Comparison of ENCODE assay signal across 10 cellular contexts in genomic region chr16:22141746-22142145, GRCh38. TPM values are rescaled to one million over a fixed set of nuclear protein-coding genes. Genes with fewer than 3 reads are reported as not detected.
DNase-seq lines count a peak whose midpoint lies in the region; ATAC-seq and TF ChIP-seq lines count a peak whose summit lies in the region.
"Had no signal": no experiment of that assay in that cellular context is flagged by ENCODE, and none has a peak within 500 bp of the region (broad histone marks: within the 10 kb centered on the region; RNA-seq: fewer than 3 reads in every experiment).

No MANE protein-coding gene starts in this region.

- H3K27me3 ChIP-seq in H7 (ENCODE audit: control insufficient read depth, insufficient read depth, low read length) (no peaks in the 10 kb centered on the region), SK-N-SH (ENCODE audit: insufficient read depth) (peaks cover 28% of the 10 kb centered on the region), transverse colon (no peaks in the 10 kb centered on the region)

- H3K36me3 ChIP-seq in H7 (replicated peaks; ENCODE audit: control insufficient read depth, insufficient read depth, low read length) (no peaks in the 10 kb centered on the region), SK-N-SH (replicated peaks in 1 of 2; ENCODE audit: control insufficient read depth in 1 of 2, insufficient read depth in 2 of 2, low read length in 1 of 2) (no peaks in the 10 kb centered on the region), transverse colon (no peaks in the 10 kb centered on the region)

- H3K9me3 ChIP-seq in SK-N-SH (no peaks in the 10 kb centered on the region), transverse colon (no peaks in the 10 kb centered on the region)

- no peaks in the 10 kb centered on the region for H3K9me2 ChIP-seq in SK-N-SH

- DNase-seq in AG10803 (ENCODE audit: low read depth) (peak; percentile 16), H7 (peak; percentile 80), SK-N-SH (peak; percentile 42), iPS DF 4.7 (ENCODE audit: extremely low read depth, low spot score) (peak; percentile 36), transverse colon (no peak), NCI-H2029 (lab: John Stamatoyannopoulos, UW) (no peak)
- no peak for DNase-seq in effector CD4-positive, alpha-beta T cell
- DNase-seq: effector memory CD4-positive, alpha-beta T cell; naive B cell had no signal

- no peak overlapping the region for H3K4me3 ChIP-seq in AG10803 (ENCODE audit: low read length)
- H3K4me3 ChIP-seq in H7 (ENCODE audit: insufficient read depth, low read depth, low read length) = no peak overlapping the region
- no peak overlapping the region for H3K4me3 ChIP-seq in SK-N-SH (ENCODE audit: low read depth in 2 of 2, low read length in 1 of 2)
- no peak overlapping the region for H3K4me3 ChIP-seq in transverse colon

- in situ Hi-C loops in transverse colon (cut with MboI; ENCODE audit: low pct_ligation_motif_present in 1 of 4, low pct_unique_long_range_greater_than_20kb in 1 of 4, low sequenced_read_pairs in 3 of 4) = no loop called here

- no peak for TF ChIP-seq POLR2A in transverse colon (IDR thresholded peaks at IDR 0.05)

- no peaks in the 10 kb centered on the region for H3K79me2 ChIP-seq in SK-N-SH (ENCODE audit: insufficient read depth)

- POLR2A ChIA-PET in SK-N-SH (lab: Yijun Ruan, JAX) = no interaction called here

- intact Hi-C loops in transverse colon (cut with DNase I; ENCODE audit: low total_unique reads) = no loop called here

- no peak for TF ChIP-seq EP300 in SK-N-SH (IDR thresholded peaks at IDR 0.05; ENCODE audit: borderline replicate concordance in 1 of 2, low read depth in 1 of 2, low read length in 1 of 2)
- no peak for TF ChIP-seq EP300 in transverse colon (IDR thresholded peaks at IDR 0.05; ENCODE audit: low read depth)

- no peaks in the 10 kb centered on the region for H3F3A ChIP-seq in SK-N-SH (replicated peaks; ENCODE audit: insufficient read depth)

- CTCF ChIA-PET in SK-N-SH (lab: Yijun Ruan, JAX) = interaction anchor here (1.0 to 2.1 kb wide), 9 partner anchors 9 to 64 kb away, joined by 3 to 7 read pairs (median 4); no protein-coding TSS in a partner anchor

- H3K9ac ChIP-seq in SK-N-SH = no peak overlapping the region

- no peaks in the 10 kb centered on the region for H4K20me1 ChIP-seq in SK-N-SH (ENCODE audit: insufficient read depth)

- ATAC-seq in GM19395 (IDR thresholded peaks at IDR 0.05; ENCODE audit: unreplicated experiment) = no peak

- WGBS in SK-N-SH (ENCODE audit: low lambda C conversion rate) = 34% methylated on average over 2 of the region's 2 CpGs
- 70% methylated on average over 2 of the region's 2 CpGs; no CpG with 5 or more reads in 1 of the 2 donors for WGBS in transverse colon (ENCODE audit: low coverage in 1 of 2), 2 donors

- H3K4me1 ChIP-seq in SK-N-SH (ENCODE audit: control insufficient read depth in 1 of 2, insufficient read depth in 2 of 2, low read depth in 1 of 2, low read length in 1 of 2) (no peaks in the 10 kb centered on the region), transverse colon (no peaks in the 10 kb centered on the region)

- H3K4me2 ChIP-seq in SK-N-SH = no peak overlapping the region

- H2AFZ ChIP-seq in SK-N-SH (ENCODE audit: low read depth) = no peak overlapping the region

- H3K27ac ChIP-seq in SK-N-SH (ENCODE audit: low read depth in 2 of 2, low read length in 1 of 2) = no peak overlapping the region
- no peak overlapping the region for H3K27ac ChIP-seq in transverse colon

- no peak for TF ChIP-seq RAD21 in SK-N-SH (IDR thresholded peaks at IDR 0.05; ENCODE audit: low read length)

- TF ChIP-seq CTCF in AG10803 (conservative IDR thresholded peaks at IDR 0.05; ENCODE audit: low read length) (peak; percentile 47), SK-N-SH (IDR thresholded peaks at IDR 0.05) (peak; percentile 52), transverse colon (IDR thresholded peaks at IDR 0.05) (peak in 2 of 5 experiments; percentile 9 to 13)

TF ChIP-seq in SK-N-SH, 30 proteins besides CTCF, POLR2A, EP300 and RAD21:
- TF ChIP-seq POLR2AphosphoS5 (IDR thresholded peaks at IDR 0.05; ENCODE audit: low read depth, low read length) = no peak
TF ChIP-seq in SK-N-SH: peak in this region for 0.

RNA-seq across cellular contexts. Expression of gene SDR42E2, which starts 20.6 kb away (rescaled TPM):
- total RNA-seq in H7 (2014; rRNA removed; shearing (Covaris generic)) = 0.04 TPM in 1 of 2 replicates, not detected in the other
- polyA plus RNA-seq in SK-N-SH (2012; rRNA removed) = not detected in 2 replicates
- polyA plus RNA-seq in SK-N-SH (2012; cell fraction: cytosol; rRNA removed) = not detected in 2 replicates
- polyA plus RNA-seq in SK-N-SH (2012; cell fraction: nucleus; rRNA removed) = not detected in 2 replicates
- total RNA-seq in transverse colon = not detected

RNA-seq across cellular contexts. Expression of gene VWA3A, which starts 49.4 kb away (rescaled TPM):
- 0.24 TPM in 1 of 2 replicates, not detected in the other for total RNA-seq in H7 (2014; rRNA removed; shearing (Covaris generic))
- not detected in 2 replicates for polyA plus RNA-seq in SK-N-SH (2012; rRNA removed)
- not detected in 2 replicates for polyA plus RNA-seq in SK-N-SH (2012; cell fraction: cytosol; rRNA removed)
- 0.04 and 0.16 TPM in 2 replicates for polyA plus RNA-seq in SK-N-SH (2012; cell fraction: nucleus; rRNA removed)
- under 1 TPM in 1 of 4 donors, not detected in 3; 0.14 TPM for total RNA-seq in transverse colon

Comparison
In these comparisons a context has a peak if more than half of its experiments do, and no peak if none do; other contexts are left out.
1. DNase-seq: peak in AG10803 (single experiment), H7 (single experiment), SK-N-SH (single experiment) and iPS DF 4.7 (single experiment); none in transverse colon (single experiment), NCI-H2029 (single experiment) and effector CD4-positive, alpha-beta T cell (single experiment).